In genomic region chr10:11353229-11353896, GRCh38 we compare ENCODE assay signal across 23 cellular contexts.
"Had no signal": no experiment of that assay in that cellular context is flagged by ENCODE, and none has a peak within 500 bp of the region (broad histone marks: within the 10 kb centered on the region; RNA-seq: fewer than 3 reads in every experiment).

No MANE protein-coding gene starts in this region.

- H3K27ac Mint-ChIP-seq: activated CD4-positive, alpha-beta T cell treated with anti-CD3 and anti-CD28 coated beads, Interleukin-2, amount 10 ng/mL, durations not matched to agents 7 days and 5 days; endodermal cell; natural killer cell; progenitor cell of endocrine pancreas had no signal

- FAIRE-seq: bronchial epithelial cell, islet of Langerhans had no signal

- H3K4me3 Mint-ChIP-seq: activated CD4-positive, alpha-beta T cell treated with anti-CD3 and anti-CD28 coated beads, Interleukin-2, amount 10 ng/mL, durations not matched to agents 7 days and 5 days; activated T-cell treated with anti-CD3 and anti-CD28 coated beads, Interleukin-2, amount 50 U/mL, for 4 hours; endodermal cell; natural killer cell had no signal

- H3K27me3 Mint-ChIP-seq: activated CD4-positive, alpha-beta T cell treated with anti-CD3 and anti-CD28 coated beads, Interleukin-2, amount 10 ng/mL, durations not matched to agents 7 days and 5 days; progenitor cell of endocrine pancreas had no signal

- DNase-seq: activated CD4-positive, alpha-beta T cell treated with anti-CD3 and anti-CD28 coated beads, Interleukin-2, amount 10 ng/mL, durations not matched to agents 7 days and 5 days; activated naive CD4-positive, alpha-beta T cell treated with Interleukin-2 at 50 U/mL for 16 hours; activated T-cell treated with anti-CD3 and anti-CD28 coated beads, Interleukin-2, amount 50 U/mL, for 4 hours; amygdala; cerebellar nuclear complex; endodermal cell; esophagus squamous epithelium; gastrocnemius medialis; hypothalamus; left cardiac atrium; midbrain; natural killer cell; retina; spleen; stimulated activated CD4-positive, alpha-beta T cell treated with anti-CD3 and anti-CD28 coated beads, Interleukin-4, amount 100 ng/mL, for 24 hours; stimulated activated naive CD8-positive, alpha-beta T cell treated with anti-CD3 and anti-CD28 coated beads, Interleukin-15, Interleukin-2, amounts not matched to agents 100 U/mL and 50 U/mL, for 24 hours; substantia nigra; thyroid gland; upper lobe of right lung had no signal

- ATAC-seq: activated T-cell treated with anti-CD3 and anti-CD28 coated beads, Interleukin-2, amount 50 U/mL, for 4 hours; gastrocnemius medialis; left cardiac atrium; natural killer cell; stimulated activated naive CD8-positive, alpha-beta T cell treated with anti-CD3 and anti-CD28 coated beads, Interleukin-15, Interleukin-2, amounts not matched to agents 100 U/mL and 50 U/mL, for 24 hours; upper lobe of right lung had no signal

- H3K4me1 Mint-ChIP-seq: activated CD4-positive, alpha-beta T cell treated with anti-CD3 and anti-CD28 coated beads, Interleukin-2, amount 10 ng/mL, durations not matched to agents 7 days and 5 days; endodermal cell had no signal

- H3K9me3 ChIP-seq: esophagus squamous epithelium, gastrocnemius medialis, thyroid gland, upper lobe of right lung had no signal

- H3K27ac ChIP-seq: coronary artery, esophagus squamous epithelium, gastrocnemius medialis, spleen, thyroid gland, upper lobe of right lung had no signal

- H3K4me3 ChIP-seq: coronary artery, esophagus squamous epithelium, gastrocnemius medialis, spleen, thyroid gland, upper lobe of right lung had no signal

- H3K4me1 ChIP-seq: esophagus squamous epithelium, gastrocnemius medialis, spleen, thyroid gland, upper lobe of right lung had no signal

- H3K36me3 ChIP-seq: esophagus squamous epithelium, gastrocnemius medialis, spleen, thyroid gland, upper lobe of right lung had no signal

- H3K27me3 ChIP-seq: esophagus squamous epithelium, gastrocnemius medialis, spleen, thyroid gland, upper lobe of right lung had no signal

- H3K9me3 Mint-ChIP-seq: activated T-cell treated with anti-CD3 and anti-CD28 coated beads, Interleukin-2, amount 50 U/mL, for 4 hours; natural killer cell had no signal

- H3K36me3 Mint-ChIP-seq: natural killer cell had no signal
